29 cellular contexts compared by ENCODE assay signal in genomic region chr9:115770521-115770920, GRCh38.
DNase-seq lines count a peak whose midpoint lies in the region; FAIRE-seq and TF ChIP-seq lines count a peak whose summit lies in the region.
"Had no signal": no experiment of that assay in that cellular context is flagged by ENCODE, and none has a peak within 500 bp of the region (broad histone marks: within the 10 kb centered on the region; RNA-seq: fewer than 3 reads in every experiment).

No MANE protein-coding gene starts in this region.

- H3K27me3 Mint-ChIP-seq in astrocyte (ENCODE audit: low read depth, unreplicated experiment) (no peaks in the 10 kb centered on the region), osteocyte (ENCODE audit: unreplicated experiment) (no peaks in the 10 kb centered on the region)
- H3K27me3 Mint-ChIP-seq: CD4-positive, alpha-beta memory T cell; CD4-positive, CD25-positive, alpha-beta regulatory T cell had no signal

- intact Hi-C loops in prostate gland (cut with DNase I) = no loop called here

- no peak overlapping the region for H3K4ac ChIP-seq in mesenchymal stem cell (ENCODE audit: low read depth in 1 of 2, low read length in 2 of 2)

- no peak overlapping the region for H4K8ac ChIP-seq in mesenchymal stem cell (ENCODE audit: low read length)

- H3K4me1 ChIP-seq in astrocyte (ENCODE audit: insufficient read depth, low read length) (no peaks in the 10 kb centered on the region), mesenchymal stem cell (ENCODE audit: control insufficient read depth, insufficient read depth, low read depth, low read length) (no peaks in the 10 kb centered on the region), prostate gland (replicated peaks) (no peaks in the 10 kb centered on the region)
- H3K4me1 ChIP-seq: BE2C, BLaER1 had no signal

- no peaks in the 10 kb centered on the region for H4K20me1 ChIP-seq in astrocyte (ENCODE audit: insufficient read depth, low read length)
- H4K20me1 ChIP-seq: BLaER1 had no signal

- no peak overlapping the region for H3K4me3 ChIP-seq in astrocyte (ENCODE audit: insufficient read depth, low read depth, low read length)
- no peak overlapping the region for H3K4me3 ChIP-seq in mesenchymal stem cell (ENCODE audit: insufficient read depth in 1 of 2, low read depth in 1 of 2, low read length in 2 of 2)
- H3K4me3 ChIP-seq in prostate gland = no peak overlapping the region
- H3K4me3 ChIP-seq: BLaER1, GM12878 had no signal

- H3K4me2 ChIP-seq in astrocyte (ENCODE audit: low read length) (no peak overlapping the region), mesenchymal stem cell (ENCODE audit: low read length, poor library complexity, severe bottlenecking) (no peak overlapping the region)
- H3K4me2 ChIP-seq: BLaER1 had no signal

- H3K79me1 ChIP-seq in mesenchymal stem cell (replicated peaks; ENCODE audit: low read length, poor library complexity, severe bottlenecking) = no peaks in the 10 kb centered on the region

- no peak overlapping the region for H2AFZ ChIP-seq in astrocyte (ENCODE audit: low read depth, low read length)
- H2AFZ ChIP-seq in mesenchymal stem cell (ENCODE audit: low read depth, low read length) = no peak overlapping the region

- H3K36me3 Mint-ChIP-seq in astrocyte (ENCODE audit: low read depth, unreplicated experiment) = no peaks in the 10 kb centered on the region
- peaks cover 3% of the 10 kb centered on the region for H3K36me3 Mint-ChIP-seq in osteocyte (ENCODE audit: unreplicated experiment)
- H3K36me3 Mint-ChIP-seq: CD14-positive monocyte; CD4-positive, alpha-beta memory T cell; CD4-positive, CD25-positive, alpha-beta regulatory T cell; CD8-positive, alpha-beta memory T cell had no signal

- 85% methylated on average over 1 of the region's 2 CpGs for WGBS in mesenchymal stem cell
- 98% methylated on average over 2 of the region's 2 CpGs for WGBS in prostate gland

- no peak overlapping the region for H2BK12ac ChIP-seq in mesenchymal stem cell (ENCODE audit: low read length in 2 of 2)

- H3K4me3 Mint-ChIP-seq in astrocyte (ENCODE audit: unreplicated experiment) (no peak overlapping the region), osteocyte (ENCODE audit: unreplicated experiment) (no peak overlapping the region)
- H3K4me3 Mint-ChIP-seq: CD14-positive monocyte; CD4-positive, alpha-beta memory T cell; CD4-positive, CD25-positive, alpha-beta regulatory T cell; CD8-positive, alpha-beta memory T cell had no signal

- no peak overlapping the region for H3K14ac ChIP-seq in mesenchymal stem cell (ENCODE audit: low read length in 2 of 2)

- H3K79me2 ChIP-seq in astrocyte (ENCODE audit: insufficient read depth, low read length) = no peaks in the 10 kb centered on the region

- H2BK15ac ChIP-seq in mesenchymal stem cell (ENCODE audit: low read depth, poor library complexity, severe bottlenecking) = no peak overlapping the region

- no peak overlapping the region for H3K23ac ChIP-seq in mesenchymal stem cell (ENCODE audit: low read length in 2 of 2)

- no peak overlapping the region for H2AK5ac ChIP-seq in mesenchymal stem cell (ENCODE audit: low read length, severe bottlenecking)

- H3K27ac Mint-ChIP-seq in astrocyte (ENCODE audit: unreplicated experiment) = no peak overlapping the region
- no peak overlapping the region for H3K27ac Mint-ChIP-seq in osteocyte (ENCODE audit: unreplicated experiment)
- H3K27ac Mint-ChIP-seq: CD14-positive monocyte; CD4-positive, alpha-beta memory T cell; CD4-positive, CD25-positive, alpha-beta regulatory T cell; CD8-positive, alpha-beta memory T cell had no signal

- no peak for FAIRE-seq in astrocyte (lab: Jason Lieb, UNC)
- FAIRE-seq: A204.1, GM12878, GM12892, GM18507 had no signal

- no peaks in the 10 kb centered on the region for H3K9me3 Mint-ChIP-seq in astrocyte (ENCODE audit: unreplicated experiment)
- H3K9me3 Mint-ChIP-seq in osteocyte (ENCODE audit: unreplicated experiment) = peaks cover 8% of the 10 kb centered on the region

- no peak overlapping the region for H4K91ac ChIP-seq in mesenchymal stem cell (ENCODE audit: low read length)

- TF ChIP-seq CTCF in astrocyte (IDR thresholded peaks at IDR 0.05; ENCODE audit: insufficient read depth, low read depth, low read length) (no peak), osteocyte (IDR thresholded peaks at IDR 0.05) (no peak), prostate gland (IDR thresholded peaks at IDR 0.05) (no peak)

- no peak overlapping the region for H2BK120ac ChIP-seq in mesenchymal stem cell (ENCODE audit: low read depth, low read length)

- H3K18ac ChIP-seq in mesenchymal stem cell (ENCODE audit: low read depth in 1 of 2, low read length in 2 of 2) = no peak overlapping the region

- H3K4me1 Mint-ChIP-seq in astrocyte (ENCODE audit: low read depth, unreplicated experiment) = peaks cover 9% of the 10 kb centered on the region
- peaks cover 14% of the 10 kb centered on the region for H3K4me1 Mint-ChIP-seq in osteocyte (ENCODE audit: unreplicated experiment)
- H3K4me1 Mint-ChIP-seq: CD14-positive monocyte; CD4-positive, alpha-beta memory T cell; CD4-positive, CD25-positive, alpha-beta regulatory T cell; CD8-positive, alpha-beta memory T cell had no signal

- TF ChIP-seq POLR2A in prostate gland (IDR thresholded peaks at IDR 0.05) = no peak

- no peaks in the 10 kb centered on the region for H3K36me3 ChIP-seq in astrocyte (ENCODE audit: insufficient read depth, low read length)
- no peaks in the 10 kb centered on the region for H3K36me3 ChIP-seq in mesenchymal stem cell (ENCODE audit: control insufficient read depth in 1 of 2, insufficient read depth in 2 of 2, low read depth in 1 of 2, low read length in 2 of 2)
- no peaks in the 10 kb centered on the region for H3K36me3 ChIP-seq in prostate gland
- H3K36me3 ChIP-seq: BE2C, BLaER1 had no signal

- no peak overlapping the region for H2BK5ac ChIP-seq in mesenchymal stem cell (ENCODE audit: low read depth, low read length, poor library complexity, severe bottlenecking)

- H3K9ac ChIP-seq in astrocyte (ENCODE audit: low read length) = no peak overlapping the region
- H3K9ac ChIP-seq in mesenchymal stem cell (ENCODE audit: low read length) = no peak overlapping the region
- H3K9ac ChIP-seq: BLaER1 had no signal

- H3K27me3 ChIP-seq in astrocyte (ENCODE audit: insufficient read depth, low read length) (no peaks in the 10 kb centered on the region), mesenchymal stem cell (ENCODE audit: control insufficient read depth in 1 of 2, insufficient read depth in 1 of 2, low read length in 2 of 2) (no peaks in the 10 kb centered on the region), prostate gland (replicated peaks; ENCODE audit: insufficient read depth) (no peaks in the 10 kb centered on the region)
- H3K27me3 ChIP-seq: BE2C, BLaER1 had no signal

- H3K27ac ChIP-seq in astrocyte (ENCODE audit: low read depth, low read length) = no peak overlapping the region
- H3K27ac ChIP-seq in mesenchymal stem cell (ENCODE audit: low read length, poor library complexity, severe bottlenecking) = no peak overlapping the region
- no peak overlapping the region for H3K27ac ChIP-seq in prostate gland
- H3K27ac ChIP-seq: BLaER1 had no signal

- peak; percentile 54 for DNase-seq in RPMI7951 (ENCODE audit: low read depth)
- DNase-seq in astrocyte (ENCODE audit: low read depth) = peak; percentile 27
- DNase-seq in astrocyte of the hippocampus (ENCODE audit: low read depth, low spot score) = peak; percentile 19
- DNase-seq in mesenchymal stem cell = peak; percentile 39
- DNase-seq in osteocyte (ENCODE audit: extremely low spot score, unreplicated experiment) = no peak
- no peak for DNase-seq in prostate gland (ENCODE audit: low spot score)
- no peak for DNase-seq in NCI-H226
- DNase-seq in activated CD8-positive, alpha-beta memory T cell treated with anti-CD3 and anti-CD28 coated beads, Interleukin-2, amount 50 U/mL, for 4 hours = no peak
- DNase-seq: 8988T; ACHN; BE2C; C1 segment of cervical spinal cord; CD4-positive, alpha-beta memory T cell; CD4-positive, CD25-positive, alpha-beta regulatory T cell; CD8-positive, alpha-beta memory T cell; COR-L47; DMS 273 treated with DMSO at 0.1 percent for 48 hours; DMS153; DMS53; DMS79; DND-41; EL; GDM1 had no signal

- H3K9me3 ChIP-seq in astrocyte (ENCODE audit: insufficient read depth, low read depth, low read length) (no peaks in the 10 kb centered on the region), mesenchymal stem cell (ENCODE audit: control insufficient read depth, low read length) (peaks cover 4% of the 10 kb centered on the region), prostate gland (no peaks in the 10 kb centered on the region)
- H3K9me3 ChIP-seq: BE2C, BLaER1 had no signal

Comparison
In these comparisons a context has a peak if more than half of its experiments do, and no peak if none do; other contexts are left out.
1. DNase-seq: peak in RPMI7951 (single experiment), astrocyte (single experiment), astrocyte of the hippocampus (single experiment) and mesenchymal stem cell (single experiment); none in osteocyte (single experiment), prostate gland (single experiment), NCI-H226 (single experiment) and activated CD8-positive, alpha-beta memory T cell treated with anti-CD3 and anti-CD28 coated beads, Interleukin-2, amount 50 U/mL, for 4 hours (single experiment).